Comparison of ENCODE assay signal across 19 cellular contexts in genomic region chr10:1114355-1115261, GRCh38. TPM values are rescaled to one million over a fixed set of nuclear protein-coding genes. Genes with fewer than 3 reads are reported as not detected.
A peak's percentile ranks its signal among the peaks of the same experiment; 100 is the strongest.
DNase-seq lines count a peak whose midpoint lies in the region; ATAC-seq and TF ChIP-seq lines count a peak whose summit lies in the region.
"Had no signal": no experiment of that assay in that cellular context is flagged by ENCODE, and none has a peak within 500 bp of the region (broad histone marks: within the 10 kb centered on the region; RNA-seq: fewer than 3 reads in every experiment).

No MANE protein-coding gene starts in this region.

- H3K79me2 ChIP-seq in GM23338 (replicated peaks; ENCODE audit: insufficient read depth): peaks cover 5% of the 10 kb centered on the region; the same call in 1 of the 2 replicates

- no peaks in the 10 kb centered on the region for H3F3A ChIP-seq in GM23338 (replicated peaks; ENCODE audit: low read depth)

- H3K4me3 Mint-ChIP-seq in GM23338 (no peak overlapping the region), WTC11 (no peak overlapping the region), memory B cell (no peak overlapping the region)
- H3K4me3 Mint-ChIP-seq: naive B cell had no signal

- H3K36me3 ChIP-seq in BLaER1: peaks cover 93% of the 10 kb centered on the region
- no peaks in the 10 kb centered on the region; the same call in 1 of the 2 replicates for H3K36me3 ChIP-seq in GM23338 (ENCODE audit: insufficient read depth)

- no peak overlapping the region for H3K9ac ChIP-seq in BLaER1
- H3K9ac ChIP-seq: parathyroid adenoma had no signal

- ATAC-seq in GM23338: peak; percentile 19; the same call in 2 of the 3 replicates
- ATAC-seq in WTC11: no peak
- no peak for ATAC-seq in memory B cell (ENCODE audit: low read depth)

- peak overlapping the region; percentile 59 for H3K4me2 ChIP-seq in BLaER1
- no peak overlapping the region for H3K4me2 ChIP-seq in GM23338

- H3K27me3 Mint-ChIP-seq in GM23338 (ENCODE audit: insufficient read depth, low read depth, poor library complexity) (peaks cover 5% of the 10 kb centered on the region), WTC11 (ENCODE audit: low read depth) (no peaks in the 10 kb centered on the region), memory B cell (no peaks in the 10 kb centered on the region)
- H3K27me3 Mint-ChIP-seq: naive B cell had no signal

- TF ChIP-seq CTCF in GM23338 (conservative IDR thresholded peaks at IDR 0.05; ENCODE audit: low read depth in 2 of 2) (no peak), WTC11 (IDR thresholded peaks at IDR 0.05) (no peak)

- H3K4me3 ChIP-seq in BLaER1 (no peak overlapping the region), GM23338 (no peak overlapping the region)
- H3K4me3 ChIP-seq: sigmoid colon, testis had no signal

- no peak overlapping the region for H3K27ac Mint-ChIP-seq in GM23338
- H3K27ac Mint-ChIP-seq in WTC11: peak overlapping the region; percentile 47
- H3K27ac Mint-ChIP-seq in memory B cell: peak overlapping the region; percentile 58

- DNase-seq in GM23338 (ENCODE audit: low spot score): no peak
- no peak for DNase-seq in WTC11 (ENCODE audit: low spot score)
- DNase-seq in memory B cell (ENCODE audit: low spot score in 2 of 2): no peak
- DNase-seq in GM19238 (ENCODE audit: insufficient read length, low spot score): no peak
- DNase-seq in A172 (ENCODE audit: low spot score): no peak
- no peak for DNase-seq in NCI-H774 (lab: John Stamatoyannopoulos, UW)
- no peak for DNase-seq in activated T-cell treated with anti-CD3 and anti-CD28 coated beads, Interleukin-2, amount 50 U/mL, for 48 hours
- DNase-seq: activated CD4-positive, alpha-beta T cell treated with anti-CD3 and anti-CD28 coated beads for 48 hours; activated gamma-delta T cell; DMS79 treated with DMSO at 0.1 percent for 48 hours; hippocampal formation; Karpas-422; naive B cell; NCI-H1105; NCI-H2107; sigmoid colon; testis had no signal

- CTCF ChIA-PET in WTC11 (lab: Charles Lee): no interaction called here

- H3K4me1 ChIP-seq in BLaER1: peaks cover 82% of the 10 kb centered on the region
- H3K4me1 ChIP-seq in GM23338 (ENCODE audit: insufficient read depth): peaks cover 11% of the 10 kb centered on the region
- H3K4me1 ChIP-seq: sigmoid colon had no signal

- H3K9me3 ChIP-seq in BLaER1: no peaks in the 10 kb centered on the region; the same call in 1 of the 2 replicates
- H3K9me3 ChIP-seq: sigmoid colon, testis had no signal

- no peaks in the 10 kb centered on the region for H3K9me3 Mint-ChIP-seq in GM23338
- H3K9me3 Mint-ChIP-seq in WTC11: no peaks in the 10 kb centered on the region
- H3K9me3 Mint-ChIP-seq in memory B cell: no peaks in the 10 kb centered on the region
- H3K9me3 Mint-ChIP-seq: naive B cell had no signal

- H3K9me2 ChIP-seq in GM23338 (ENCODE audit: insufficient read depth): peaks cover 5% of the 10 kb centered on the region; the same call in 1 of the 2 replicates

- H4K20me1 ChIP-seq in BLaER1 (peaks cover 97% of the 10 kb centered on the region), GM23338 (replicated peaks; ENCODE audit: insufficient read depth) (no peaks in the 10 kb centered on the region; the same call in 1 of the 2 replicates)

- H3K36me3 Mint-ChIP-seq in GM23338 (ENCODE audit: low read depth): peaks cover 21% of the 10 kb centered on the region
- peaks cover 37% of the 10 kb centered on the region for H3K36me3 Mint-ChIP-seq in WTC11
- peaks cover 46% of the 10 kb centered on the region for H3K36me3 Mint-ChIP-seq in memory B cell

- POLR2A ChIA-PET in WTC11 (lab: Charles Lee): no interaction called here

- H3K27me3 ChIP-seq in BLaER1 (no peaks in the 10 kb centered on the region), GM23338 (ENCODE audit: insufficient read depth) (no peaks in the 10 kb centered on the region)
- H3K27me3 ChIP-seq: sigmoid colon, testis had no signal

- H2AFZ ChIP-seq in GM23338: no peak overlapping the region
- H2AFZ ChIP-seq: parathyroid adenoma had no signal

- H3K27ac ChIP-seq in BLaER1: no peak overlapping the region
- peak overlapping the region; percentile 29; the same call in 1 of the 2 replicates for H3K27ac ChIP-seq in GM23338 (ENCODE audit: low read depth)
- H3K27ac ChIP-seq: parathyroid adenoma, sigmoid colon, testis had no signal

- H3K4me1 Mint-ChIP-seq in GM23338 (peaks cover 35% of the 10 kb centered on the region), WTC11 (peaks cover 35% of the 10 kb centered on the region), memory B cell (peaks cover 14% of the 10 kb centered on the region)

TF ChIP-seq in GM23338, 12 proteins besides CTCF, POLR2A, EP300 and RAD21:
- no peak for TF ChIP-seq POLR2AphosphoS5 (IDR thresholded peaks at IDR 0.05; ENCODE audit: low read depth)
- TF ChIP-seq, protein P1, sequence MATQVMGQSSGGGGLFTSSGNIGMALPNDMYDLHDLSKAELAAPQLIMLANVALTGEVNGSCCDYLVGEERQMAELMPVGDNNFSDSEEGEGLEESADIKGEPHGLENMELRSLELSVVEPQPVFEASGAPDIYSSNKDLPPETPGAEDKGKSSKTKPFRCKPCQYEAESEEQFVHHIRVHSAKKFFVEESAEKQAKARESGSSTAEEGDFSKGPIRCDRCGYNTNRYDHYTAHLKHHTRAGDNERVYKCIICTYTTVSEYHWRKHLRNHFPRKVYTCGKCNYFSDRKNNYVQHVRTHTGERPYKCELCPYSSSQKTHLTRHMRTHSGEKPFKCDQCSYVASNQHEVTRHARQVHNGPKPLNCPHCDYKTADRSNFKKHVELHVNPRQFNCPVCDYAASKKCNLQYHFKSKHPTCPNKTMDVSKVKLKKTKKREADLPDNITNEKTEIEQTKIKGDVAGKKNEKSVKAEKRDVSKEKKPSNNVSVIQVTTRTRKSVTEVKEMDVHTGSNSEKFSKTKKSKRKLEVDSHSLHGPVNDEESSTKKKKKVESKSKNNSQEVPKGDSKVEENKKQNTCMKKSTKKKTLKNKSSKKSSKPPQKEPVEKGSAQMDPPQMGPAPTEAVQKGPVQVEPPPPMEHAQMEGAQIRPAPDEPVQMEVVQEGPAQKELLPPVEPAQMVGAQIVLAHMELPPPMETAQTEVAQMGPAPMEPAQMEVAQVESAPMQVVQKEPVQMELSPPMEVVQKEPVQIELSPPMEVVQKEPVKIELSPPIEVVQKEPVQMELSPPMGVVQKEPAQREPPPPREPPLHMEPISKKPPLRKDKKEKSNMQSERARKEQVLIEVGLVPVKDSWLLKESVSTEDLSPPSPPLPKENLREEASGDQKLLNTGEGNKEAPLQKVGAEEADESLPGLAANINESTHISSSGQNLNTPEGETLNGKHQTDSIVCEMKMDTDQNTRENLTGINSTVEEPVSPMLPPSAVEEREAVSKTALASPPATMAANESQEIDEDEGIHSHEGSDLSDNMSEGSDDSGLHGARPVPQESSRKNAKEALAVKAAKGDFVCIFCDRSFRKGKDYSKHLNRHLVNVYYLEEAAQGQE (IDR thresholded peaks at IDR 0.05; ENCODE audit: unreplicated experiment): no peak
- TF ChIP-seq JUNB (IDR thresholded peaks at IDR 0.05; ENCODE audit: unreplicated experiment): no peak
- no peak for TF ChIP-seq NANOG (IDR thresholded peaks at IDR 0.05; ENCODE audit: borderline replicate concordance)
- TF ChIP-seq ZNF331 (CRISPR knock-in tag; IDR thresholded peaks at IDR 0.05; ENCODE audit: low read depth): no peak
- no peak for TF ChIP-seq EZH2phosphoT487 (IDR thresholded peaks at IDR 0.05; ENCODE audit: unreplicated experiment)

TF ChIP-seq in WTC11, 78 proteins besides CTCF, POLR2A, EP300 and RAD21 (continues in another document):
- no peak for TF ChIP-seq NFE2L1 (CRISPR knock-in tag; IDR thresholded peaks at IDR 0.05)
- TF ChIP-seq GRHL2 (CRISPR knock-in tag; IDR thresholded peaks at IDR 0.05; ENCODE audit: insufficient replicate concordance, severe bottlenecking): no peak
- TF ChIP-seq, protein P2, sequence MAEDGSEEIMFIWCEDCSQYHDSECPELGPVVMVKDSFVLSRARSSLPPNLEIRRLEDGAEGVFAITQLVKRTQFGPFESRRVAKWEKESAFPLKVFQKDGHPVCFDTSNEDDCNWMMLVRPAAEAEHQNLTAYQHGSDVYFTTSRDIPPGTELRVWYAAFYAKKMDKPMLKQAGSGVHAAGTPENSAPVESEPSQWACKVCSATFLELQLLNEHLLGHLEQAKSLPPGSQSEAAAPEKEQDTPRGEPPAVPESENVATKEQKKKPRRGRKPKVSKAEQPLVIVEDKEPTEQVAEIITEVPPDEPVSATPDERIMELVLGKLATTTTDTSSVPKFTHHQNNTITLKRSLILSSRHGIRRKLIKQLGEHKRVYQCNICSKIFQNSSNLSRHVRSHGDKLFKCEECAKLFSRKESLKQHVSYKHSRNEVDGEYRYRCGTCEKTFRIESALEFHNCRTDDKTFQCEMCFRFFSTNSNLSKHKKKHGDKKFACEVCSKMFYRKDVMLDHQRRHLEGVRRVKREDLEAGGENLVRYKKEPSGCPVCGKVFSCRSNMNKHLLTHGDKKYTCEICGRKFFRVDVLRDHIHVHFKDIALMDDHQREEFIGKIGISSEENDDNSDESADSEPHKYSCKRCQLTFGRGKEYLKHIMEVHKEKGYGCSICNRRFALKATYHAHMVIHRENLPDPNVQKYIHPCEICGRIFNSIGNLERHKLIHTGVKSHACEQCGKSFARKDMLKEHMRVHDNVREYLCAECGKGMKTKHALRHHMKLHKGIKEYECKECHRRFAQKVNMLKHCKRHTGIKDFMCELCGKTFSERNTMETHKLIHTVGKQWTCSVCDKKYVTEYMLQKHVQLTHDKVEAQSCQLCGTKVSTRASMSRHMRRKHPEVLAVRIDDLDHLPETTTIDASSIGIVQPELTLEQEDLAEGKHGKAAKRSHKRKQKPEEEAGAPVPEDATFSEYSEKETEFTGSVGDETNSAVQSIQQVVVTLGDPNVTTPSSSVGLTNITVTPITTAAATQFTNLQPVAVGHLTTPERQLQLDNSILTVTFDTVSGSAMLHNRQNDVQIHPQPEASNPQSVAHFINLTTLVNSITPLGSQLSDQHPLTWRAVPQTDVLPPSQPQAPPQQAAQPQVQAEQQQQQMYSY (CRISPR knock-in tag; IDR thresholded peaks at IDR 0.05): no peak
- TF ChIP-seq ZNF512 (CRISPR knock-in tag; IDR thresholded peaks at IDR 0.05; ENCODE audit: borderline replicate concordance): no peak

RNA-seq across cellular contexts. Expression of gene WDR37, which starts 58.4 kb away (rescaled TPM):
- 9.7 and 10.2 TPM in 2 replicates for total RNA-seq in GM23338 (2014; rRNA removed; shearing (Covaris generic))
- polyA plus RNA-seq in GM23338 (2016; fragmentation: Nextera tagmentation; extraction: Ambion mirVana): 6.0 TPM in 2 replicates
- 10.4 to 13.6 TPM (median 11.8 TPM) in 3 replicates for total RNA-seq in WTC11 (2021)
- total RNA-seq in A172 (2014; rRNA removed; shearing (Covaris generic)): 8.8 and 10.1 TPM in 2 replicates
